Comparison of ENCODE assay signal across 2 cellular contexts in genomic region chr12:52278530-52278929, GRCh38.
TF ChIP-seq lines count a peak whose summit lies in the region.

No MANE protein-coding gene starts in this region.

TF ChIP-seq in HepG2, 621 proteins besides CTCF, POLR2A, EP300 and RAD21:
- TF ChIP-seq MBD4 (IDR thresholded peaks at IDR 0.05; ENCODE audit: borderline replicate concordance, low read length): no peak
- TF ChIP-seq SMARCC2 (IDR thresholded peaks at IDR 0.05): no peak
- TF ChIP-seq ZC3H13 (CRISPR knock-in tag; IDR thresholded peaks at IDR 0.05): no peak
- no peak for TF ChIP-seq TBX3 (IDR thresholded peaks at IDR 0.05; ENCODE audit: borderline replicate concordance)
- no peak for TF ChIP-seq RCOR2 (CRISPR knock-in tag; IDR thresholded peaks at IDR 0.05)

TF ChIP-seq in K562, 482 proteins besides CTCF, POLR2A, EP300 and RAD21:
- TF ChIP-seq NBN (IDR thresholded peaks at IDR 0.05; ENCODE audit: low read depth) (no peak), ZBTB43 (CRISPR knock-in tag; IDR thresholded peaks at IDR 0.05) (no peak), ZNF609 (CRISPR knock-in tag; IDR thresholded peaks at IDR 0.05; ENCODE audit: borderline replicate concordance) (no peak), ZMIZ1 (IDR thresholded peaks at IDR 0.05; ENCODE audit: low read depth in 2 of 2, low read length in 2 of 2) (no peak), GABPB2 (CRISPR knock-in tag; conservative IDR thresholded peaks at IDR 0.05) (no peak), PHB2 (IDR thresholded peaks at IDR 0.05; ENCODE audit: low read depth) (no peak), SFPQ (IDR thresholded peaks at IDR 0.05; ENCODE audit: low read depth, low read length) (no peak), MAZ (CRISPR knock-in tag; conservative IDR thresholded peaks at IDR 0.05 in 1 of 2, IDR thresholded peaks at IDR 0.05 in 1 of 2) (no peak), ZNF121 (CRISPR knock-in tag; conservative IDR thresholded peaks at IDR 0.05) (no peak), ZNF239 (CRISPR knock-in tag; IDR thresholded peaks at IDR 0.05) (no peak), PCBP2 (IDR thresholded peaks at IDR 0.05; ENCODE audit: low read depth, low read length, poor library complexity, severe bottlenecking) (no peak), RBM15 (IDR thresholded peaks at IDR 0.05; ENCODE audit: insufficient read depth, low read length) (no peak), YBX1 (IDR thresholded peaks at IDR 0.05) (no peak), SMARCB1 (IDR thresholded peaks at IDR 0.05; ENCODE audit: insufficient read length, low read depth) (no peak), KDM2B (CRISPR knock-in tag; IDR thresholded peaks at IDR 0.05) (no peak), NCOA1 (IDR thresholded peaks at IDR 0.05; ENCODE audit: low read depth) (no peak), PML (IDR thresholded peaks at IDR 0.05; ENCODE audit: low read length) (no peak), ZBTB40 (IDR thresholded peaks at IDR 0.05) (no peak), ZBTB40 (CRISPR knock-in tag; IDR thresholded peaks at IDR 0.05) (no peak)
